8 cellular contexts compared by ENCODE assay signal in the genomic region with DNA sequence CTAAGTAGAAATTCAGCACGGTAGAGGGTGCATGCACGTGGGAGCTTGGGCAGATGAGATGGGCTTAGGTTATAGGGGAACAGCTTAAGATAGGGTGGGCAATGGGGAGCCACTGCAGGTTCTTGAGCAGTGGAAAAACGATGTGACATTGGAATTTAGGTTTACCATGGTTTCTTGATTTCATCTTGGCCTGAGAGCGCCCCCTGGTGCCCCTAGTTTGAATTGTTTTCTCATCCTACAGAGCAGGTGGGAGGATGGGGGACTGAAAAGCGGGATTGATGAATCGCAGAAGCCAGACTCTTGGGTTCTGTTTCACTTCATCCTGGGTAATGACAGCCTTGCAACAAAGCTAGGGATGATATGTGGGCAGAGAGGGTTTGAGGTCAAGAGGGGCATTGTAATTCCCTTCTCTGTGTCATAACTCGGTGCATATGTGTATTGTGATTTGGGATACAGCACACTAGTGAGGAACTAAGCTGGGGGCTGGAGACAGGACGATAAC. TPM values are rescaled to one million over a fixed set of nuclear protein-coding genes. Genes with fewer than 3 reads are reported as not detected.
DNase-seq lines count a peak whose midpoint lies in the region; ATAC-seq, FAIRE-seq and TF ChIP-seq lines count a peak whose summit lies in the region.

No MANE protein-coding gene starts in this region.

- peak overlapping the region in 4 of 8 donors; percentile 15 to 68 (median 40) for H3K4me3 Mint-ChIP-seq in CD4-positive, alpha-beta memory T cell

- intact Hi-C loops in CD4-positive, alpha-beta memory T cell (cut with micrococcal nuclease), result loop anchor here (1.0 to 5.0 kb wide), 6 partner anchors 41 to 258 kb away; a partner anchor contains a TSS
- intact Hi-C loops in Panc1 (cut with micrococcal nuclease; ENCODE audit: unreplicated experiment), result loop anchor here (2.0 to 5.0 kb wide), 3 partner anchors 121 to 223 kb away; a partner anchor contains a TSS

- WGBS in tibial nerve, 2 donors, result 10 to 12% methylated on average over 8 of the region's 8 CpGs

- no peaks in the 10 kb centered on the region for H3K9me3 ChIP-seq in CD4-positive, alpha-beta memory T cell (ENCODE audit: control insufficient read depth in 1 of 2, low read length in 2 of 2)
- H3K9me3 ChIP-seq in Panc1 (ENCODE audit: control insufficient read depth, insufficient read depth, low read depth, low read length), result no peaks in the 10 kb centered on the region
- H3K9me3 ChIP-seq in tibial nerve, result no peaks in the 10 kb centered on the region

- peak; percentile 69 to 80 (median 74) for DNase-seq in CD4-positive, alpha-beta memory T cell
- peak; percentile 59 for DNase-seq in HTR-8/SVneo (ENCODE audit: insufficient read length, low spot score)
- DNase-seq in Panc1 (ENCODE audit: low read depth, low spot score), result peak; percentile 66
- DNase-seq in activated T-cell treated with anti-CD3 and anti-CD28 coated beads, Interleukin-2, amount 50 U/mL, for 48 hours, result peak; percentile 90 to 96
- DNase-seq in fibroblast of peridontal ligament (ENCODE audit: extremely low read depth), result peak; percentile 78
- peak; percentile 99 for DNase-seq in omental fat pad (ENCODE audit: low spot score)
- peak; percentile 75 to 92 for DNase-seq in tibial nerve (ENCODE audit: low spot score in 2 of 2)

- TF ChIP-seq CTCF in Panc1 (IDR thresholded peaks at IDR 0.05) (peak; percentile 96), omental fat pad (IDR thresholded peaks at IDR 0.05) (peak in 1 of 3 donors; percentile 24), tibial nerve (IDR thresholded peaks at IDR 0.05) (peak; percentile 70 to 85 (median 78))

- H3K36me3 Mint-ChIP-seq in CD4-positive, alpha-beta memory T cell, result no peaks in the 10 kb centered on the region

- H3K4me1 ChIP-seq in CD4-positive, alpha-beta memory T cell (ENCODE audit: insufficient read depth, low read length), result peaks cover 40% of the 10 kb centered on the region
- H3K4me1 ChIP-seq in Panc1 (ENCODE audit: control insufficient read depth, insufficient read depth, low read length) (peaks cover 28% of the 10 kb centered on the region), tibial nerve (peaks cover 0 to 52% (median 32%) of the 10 kb centered on the region in 4 donors)

- in situ Hi-C loops in Panc1 (cut with HindIII; ENCODE audit: low pct_unique_long_range_greater_than_20kb, low sequenced_read_pairs), result no loop called here

- ATAC-seq in Panc1 (no peak), omental fat pad (ENCODE audit: low FRiP score) (no peak), GM19023 (IDR thresholded peaks at IDR 0.05; ENCODE audit: unreplicated experiment) (no peak)

- H3K36me3 ChIP-seq in CD4-positive, alpha-beta memory T cell (ENCODE audit: insufficient read depth, low read length), result no peaks in the 10 kb centered on the region
- no peaks in the 10 kb centered on the region for H3K36me3 ChIP-seq in Panc1 (ENCODE audit: control insufficient read depth, insufficient read depth, low read length)
- no peaks in the 10 kb centered on the region for H3K36me3 ChIP-seq in tibial nerve

- peak overlapping the region in 3 of 7 donors; percentile 38 to 82 (median 47) for H3K27ac Mint-ChIP-seq in CD4-positive, alpha-beta memory T cell

- FAIRE-seq in HTR-8/SVneo (lab: Jason Lieb, UNC), result no peak

- CTCF ChIA-PET in CD4-positive, alpha-beta memory T cell (lab: Charles Lee; ENCODE audit: partially characterized antibody), result interaction anchor here (0.6 to 11.0 kb wide), 49 partner anchors 8 to 1446 kb away, joined by 3 to 146 read pairs (median 4); a partner anchor contains a TSS
- CTCF ChIA-PET in Panc1 (lab: Charles Lee), result interaction anchor here (0.6 to 4.6 kb wide), 9 partner anchors 11 to 179 kb away, joined by 3 to 43 read pairs (median 5); a partner anchor contains a TSS

- POLR2A ChIA-PET in CD4-positive, alpha-beta memory T cell (lab: Charles Lee; ENCODE audit: partially characterized antibody), result interaction anchor here (1.0 to 3.5 kb wide), 6 partner anchors 8 to 229 kb away, joined by 3 to 22 read pairs (median 6); a partner anchor contains a TSS
- POLR2A ChIA-PET in Panc1 (lab: Charles Lee), result no interaction called here

- H3K27me3 Mint-ChIP-seq in CD4-positive, alpha-beta memory T cell, result peaks cover 0 to 5% of the 10 kb centered on the region in 2 donors

- no peak overlapping the region for H3K27ac ChIP-seq in CD4-positive, alpha-beta memory T cell (ENCODE audit: low read depth, low read length)
- H3K27ac ChIP-seq in Panc1 (ENCODE audit: low read length) (no peak overlapping the region), tibial nerve (peak overlapping the region in 1 of 4 donors; percentile 95)

- H3K27me3 ChIP-seq in CD4-positive, alpha-beta memory T cell (ENCODE audit: insufficient read depth, low read length), result no peaks in the 10 kb centered on the region
- H3K27me3 ChIP-seq in Panc1 (ENCODE audit: control insufficient read depth, insufficient read depth, low read length) (no peaks in the 10 kb centered on the region), tibial nerve (peaks cover 0 to 6% of the 10 kb centered on the region in 2 donors)

- TF ChIP-seq POLR2A in tibial nerve (IDR thresholded peaks at IDR 0.05), result no peak

- no peaks in the 10 kb centered on the region for H3K9me3 Mint-ChIP-seq in CD4-positive, alpha-beta memory T cell

- peaks cover 16 to 34% (median 24%) of the 10 kb centered on the region in 4 donors for H3K4me1 Mint-ChIP-seq in CD4-positive, alpha-beta memory T cell

- TF ChIP-seq EP300 in tibial nerve (IDR thresholded peaks at IDR 0.05), result peak in 1 of 2 donors; percentile 34

- no TSS peak for BruUV-seq in Panc1 (replicated peaks; lab: Mats Ljungman, UMichigan)

- no peak overlapping the region for H3K4me3 ChIP-seq in CD4-positive, alpha-beta memory T cell (ENCODE audit: low read length in 2 of 2)
- H3K4me3 ChIP-seq in Panc1 (ENCODE audit: low read depth in 2 of 2, low read length in 2 of 2), result no peak overlapping the region
- no peak overlapping the region for H3K4me3 ChIP-seq in tibial nerve

RNA-seq across cellular contexts. Expression of a gene that starts 6.7 kb away (rescaled TPM):
- total RNA-seq in CD4-positive, alpha-beta memory T cell, result under 1 TPM; 0.26 to 0.28 TPM
- under 1 TPM; 0.40 to 0.82 TPM for polyA plus RNA-seq in CD4-positive, alpha-beta memory T cell
- total RNA-seq in Panc1 (2021; ENCODE audit: unreplicated experiment) (27.2 TPM), omental fat pad (1,000 to 10,000 TPM in 1 of 4 donors, 100 to 1,000 TPM in 3; 613 to 1,211 (median 746) TPM), tibial nerve (1,000 to 10,000 TPM in 1 of 4 donors, 100 to 1,000 TPM in 3; 612 to 1,198 (median 830) TPM)
- 27.9 TPM for polyA plus RNA-seq in Panc1 (2012; ENCODE audit: insufficient read length)

RNA-seq across cellular contexts. Expression of a gene that starts 10.7 kb away (rescaled TPM):
- 10 to 100 TPM; 17.5 to 18.3 TPM for total RNA-seq in CD4-positive, alpha-beta memory T cell
- 10 to 100 TPM; 33.1 to 50.8 TPM for polyA plus RNA-seq in CD4-positive, alpha-beta memory T cell
- total RNA-seq in Panc1 (2021; ENCODE audit: unreplicated experiment) (69.0 TPM), omental fat pad (10 to 100 TPM in 1 of 4 donors, 1 to 10 TPM in 3; 8.9 to 11.1 (median 9.4) TPM), tibial nerve (10 to 100 TPM; 13.8 to 19.2 (median 15.9) TPM)
- polyA plus RNA-seq in Panc1 (2012; ENCODE audit: insufficient read length), result 58.5 TPM

RNA-seq across cellular contexts. Expression of a gene that starts 17.1 kb away (rescaled TPM):
- not detected for total RNA-seq in CD4-positive, alpha-beta memory T cell
- not detected for polyA plus RNA-seq in CD4-positive, alpha-beta memory T cell
- total RNA-seq in Panc1 (2021; ENCODE audit: unreplicated experiment) (not detected), omental fat pad (10 to 100 TPM; 18.0 to 74.2 (median 35.5) TPM), tibial nerve (10 to 100 TPM; 12.5 to 55.2 (median 34.1) TPM)
- polyA plus RNA-seq in Panc1 (2012; ENCODE audit: insufficient read length), result not detected

RNA-seq across cellular contexts. Expression of a gene that starts 22.9 kb away (rescaled TPM):
- not detected for total RNA-seq in CD4-positive, alpha-beta memory T cell
- not detected for polyA plus RNA-seq in CD4-positive, alpha-beta memory T cell
- total RNA-seq in Panc1 (2021; ENCODE audit: unreplicated experiment) (not detected), omental fat pad (not detected), tibial nerve (under 1 TPM in 1 of 4 donors, not detected in 3; 0.44 TPM)
- not detected for polyA plus RNA-seq in Panc1 (2012; ENCODE audit: insufficient read length)

RNA-seq across cellular contexts. Expression of a gene that starts 57.9 kb away (rescaled TPM):
- under 1 TPM; 0.17 to 0.22 TPM for total RNA-seq in CD4-positive, alpha-beta memory T cell
- polyA plus RNA-seq in CD4-positive, alpha-beta memory T cell, result under 1 TPM in 1 of 2 donors, not detected in 1; 0.21 TPM
- 3.1 TPM for total RNA-seq in Panc1 (2021; ENCODE audit: unreplicated experiment)
- 2.3 TPM for polyA plus RNA-seq in Panc1 (2012; ENCODE audit: insufficient read length)
- total RNA-seq in omental fat pad, result 10 to 100 TPM in 2 of 4 donors, under 1 TPM in 2; 0.63 to 18.7 (median 9.2) TPM
- 10 to 100 TPM in 2 of 4 donors, 1 to 10 TPM in 2; 2.1 to 18.4 (median 11.6) TPM for total RNA-seq in tibial nerve

Comparison
In these comparisons a context has a peak if more than half of its experiments do, and no peak if none do; other contexts are left out.
1. RNA of a gene that starts 6.7 kb away (total RNA-seq): 613 to 1,211 TPM in omental fat pad, 612 to 1,198 TPM in tibial nerve and 27.2 TPM in Panc1 (single experiment); 0.26 to 0.28 TPM in CD4-positive, alpha-beta memory T cell; every median in the first group is over 10 times any median in the second.
2. RNA of a gene that starts 17.1 kb away (total RNA-seq): 18.0 to 74.2 TPM in omental fat pad and 12.5 to 55.2 TPM in tibial nerve; not detected in Panc1 (single experiment) and not detected in CD4-positive, alpha-beta memory T cell; every median in the first group is over 10 times any median in the second.
3. Peak in every context shown above with its lines, with median percentiles within 50 percentile points of each other: DNase-seq.